18 cellular contexts compared by ENCODE assay signal in genomic region chr1:221141059-221141458, GRCh38.
DNase-seq lines count a peak whose midpoint lies in the region; ATAC-seq and TF ChIP-seq lines count a peak whose summit lies in the region.
"Had no signal": no experiment of that assay in that cellular context is flagged by ENCODE, and none has a peak within 500 bp of the region (broad histone marks: within the 10 kb centered on the region; RNA-seq: fewer than 3 reads in every experiment).

No MANE protein-coding gene starts in this region.

- H3K79me1 ChIP-seq in mesenchymal stem cell (replicated peaks; ENCODE audit: low read length, poor library complexity, severe bottlenecking), result no peaks in the 10 kb centered on the region

- H3K27ac ChIP-seq in endodermal cell (ENCODE audit: low read depth, low read length), result no peak overlapping the region
- no peak overlapping the region for H3K27ac ChIP-seq in mesenchymal stem cell (ENCODE audit: low read length, poor library complexity, severe bottlenecking)
- no peak overlapping the region for H3K27ac ChIP-seq in CD8-positive, alpha-beta T cell (ENCODE audit: low read depth, low read length)

- H2BK120ac ChIP-seq in mesenchymal stem cell (ENCODE audit: low read depth, low read length), result no peak overlapping the region

- H3K4ac ChIP-seq in mesenchymal stem cell (ENCODE audit: low read depth in 1 of 2, low read length in 2 of 2), result no peak overlapping the region

- H2BK15ac ChIP-seq in mesenchymal stem cell (ENCODE audit: low read depth, poor library complexity, severe bottlenecking), result no peak overlapping the region

- H3K9ac ChIP-seq in endodermal cell (ENCODE audit: extremely low read depth, low read length, poor library complexity, severe bottlenecking) (no peak overlapping the region), mesenchymal stem cell (ENCODE audit: low read length) (no peak overlapping the region)

- H4K91ac ChIP-seq in mesenchymal stem cell (ENCODE audit: low read length), result no peak overlapping the region

- TF ChIP-seq CTCF in endodermal cell (conservative IDR thresholded peaks at IDR 0.05), result no peak
- TF ChIP-seq CTCF in CD8-positive, alpha-beta T cell (IDR thresholded peaks at IDR 0.05), result no peak

- H3K4me1 Mint-ChIP-seq in endodermal cell, result peaks cover 27% of the 10 kb centered on the region
- H3K4me1 Mint-ChIP-seq in CD8-positive, alpha-beta T cell (ENCODE audit: low read depth), result no peaks in the 10 kb centered on the region
- H3K4me1 Mint-ChIP-seq: CD4-positive, alpha-beta memory T cell had no signal

- CTCF ChIA-PET in CD8-positive, alpha-beta T cell (lab: Charles Lee), result no interaction called here

- no peak overlapping the region for H3K4me2 ChIP-seq in mesenchymal stem cell (ENCODE audit: low read length, poor library complexity, severe bottlenecking)

- H3K18ac ChIP-seq in mesenchymal stem cell (ENCODE audit: low read depth in 1 of 2, low read length in 2 of 2), result no peak overlapping the region

- H3K4me3 Mint-ChIP-seq in endodermal cell, result no peak overlapping the region
- H3K4me3 Mint-ChIP-seq in CD8-positive, alpha-beta T cell, result no peak overlapping the region
- H3K4me3 Mint-ChIP-seq: CD4-positive, alpha-beta memory T cell; HFFc6 had no signal

- H3K36me3 Mint-ChIP-seq in endodermal cell (ENCODE audit: low read depth), result no peaks in the 10 kb centered on the region
- no peaks in the 10 kb centered on the region for H3K36me3 Mint-ChIP-seq in CD8-positive, alpha-beta T cell
- H3K36me3 Mint-ChIP-seq: CD4-positive, alpha-beta memory T cell had no signal

- H4K8ac ChIP-seq in mesenchymal stem cell (ENCODE audit: low read length), result no peak overlapping the region

- no peaks in the 10 kb centered on the region for H3K27me3 Mint-ChIP-seq in endodermal cell (ENCODE audit: insufficient read depth)
- H3K27me3 Mint-ChIP-seq in CD8-positive, alpha-beta T cell (ENCODE audit: low read depth), result no peaks in the 10 kb centered on the region

- H3K23ac ChIP-seq in mesenchymal stem cell (ENCODE audit: low read length in 2 of 2), result no peak overlapping the region

- H3K4me3 ChIP-seq in endodermal cell (ENCODE audit: low read length) (peak overlapping the region; percentile 37), mesenchymal stem cell (ENCODE audit: insufficient read depth in 1 of 2, low read depth in 1 of 2, low read length in 2 of 2) (no peak overlapping the region)
- no peak overlapping the region for H3K4me3 ChIP-seq in CD8-positive, alpha-beta T cell (ENCODE audit: low read depth, low read length)
- H3K4me3 ChIP-seq: GM12878, HAP-1 had no signal

- H2AK5ac ChIP-seq in mesenchymal stem cell (ENCODE audit: low read length, severe bottlenecking), result no peak overlapping the region

- H3K27me3 ChIP-seq in endodermal cell (ENCODE audit: control insufficient read depth, insufficient read depth, low read length, poor library complexity, severe bottlenecking) (no peaks in the 10 kb centered on the region), mesenchymal stem cell (ENCODE audit: control insufficient read depth in 1 of 2, insufficient read depth in 1 of 2, low read length in 2 of 2) (no peaks in the 10 kb centered on the region)
- no peaks in the 10 kb centered on the region for H3K27me3 ChIP-seq in CD8-positive, alpha-beta T cell (ENCODE audit: insufficient read depth, low read length)

- POLR2A ChIA-PET in CD8-positive, alpha-beta T cell (lab: Charles Lee), result no interaction called here

- H3K4me1 ChIP-seq in endodermal cell (ENCODE audit: control insufficient read depth, insufficient read depth, low read length) (peaks cover 4% of the 10 kb centered on the region), mesenchymal stem cell (ENCODE audit: control insufficient read depth, insufficient read depth, low read depth, low read length) (peaks cover 2% of the 10 kb centered on the region)
- no peaks in the 10 kb centered on the region for H3K4me1 ChIP-seq in CD8-positive, alpha-beta T cell (ENCODE audit: insufficient read depth, low read length)
- H3K4me1 ChIP-seq: Caco-2, HAP-1 had no signal

- H2BK5ac ChIP-seq in mesenchymal stem cell (ENCODE audit: low read depth, low read length, poor library complexity, severe bottlenecking), result no peak overlapping the region

- H3K9me3 ChIP-seq in endodermal cell (ENCODE audit: control insufficient read depth, low read length) (peaks cover 17% of the 10 kb centered on the region), mesenchymal stem cell (ENCODE audit: control insufficient read depth, low read length) (peaks cover 5% of the 10 kb centered on the region)
- no peaks in the 10 kb centered on the region for H3K9me3 ChIP-seq in CD8-positive, alpha-beta T cell (ENCODE audit: low read length)
- H3K9me3 ChIP-seq: Caco-2, HAP-1 had no signal

- no peak overlapping the region for H2AFZ ChIP-seq in mesenchymal stem cell (ENCODE audit: low read depth, low read length)

- no peak for ATAC-seq in CD8-positive, alpha-beta T cell
- ATAC-seq in GM18517 (IDR thresholded peaks at IDR 0.05; ENCODE audit: unreplicated experiment), result no peak
- ATAC-seq: GM12878 had no signal

- 100% methylated on average over 2 of the region's 2 CpGs; no CpG with 5 or more reads in 1 of the 2 experiments for WGBS in endodermal cell (ENCODE audit: insufficient coverage in 1 of 2, insufficient read length in 1 of 2), 2 experiments
- 91% methylated on average over 2 of the region's 2 CpGs for WGBS in mesenchymal stem cell

- no peak overlapping the region for H3K14ac ChIP-seq in mesenchymal stem cell (ENCODE audit: low read length in 2 of 2)

- peak overlapping the region in 1 of 2 experiments; percentile 54 for H2BK12ac ChIP-seq in mesenchymal stem cell (ENCODE audit: low read length in 2 of 2)

- intact Hi-C loops in CD8-positive, alpha-beta T cell (cut with DNase I, micrococcal nuclease), result no loop called here

- H3K36me3 ChIP-seq in endodermal cell (ENCODE audit: control insufficient read depth, insufficient read depth, low read length) (no peaks in the 10 kb centered on the region), mesenchymal stem cell (ENCODE audit: control insufficient read depth in 1 of 2, insufficient read depth in 2 of 2, low read depth in 1 of 2, low read length in 2 of 2) (no peaks in the 10 kb centered on the region)
- no peaks in the 10 kb centered on the region for H3K36me3 ChIP-seq in CD8-positive, alpha-beta T cell (ENCODE audit: insufficient read depth, low read length)
- H3K36me3 ChIP-seq: HAP-1 had no signal

- H3K27ac Mint-ChIP-seq in endodermal cell, result no peak overlapping the region
- H3K27ac Mint-ChIP-seq in CD8-positive, alpha-beta T cell, result no peak overlapping the region
- H3K27ac Mint-ChIP-seq: HFFc6 had no signal

- DNase-seq in EH (ENCODE audit: low read depth) (peak; percentile 13), HT1080 (ENCODE audit: low read depth) (peak; percentile 23), endodermal cell (no peak), mesenchymal stem cell (peak; percentile 49)
- no peak for DNase-seq in CD8-positive, alpha-beta T cell
- no peak for DNase-seq in activated T-cell treated with anti-CD3 and anti-CD28 coated beads, Interleukin-2, amount 50 U/mL, for 48 hours
- DNase-seq: C1 segment of cervical spinal cord, Caco-2, DMS153, DND-41, EL, GDM1, GOT3 had no signal

- H3K9me3 Mint-ChIP-seq in endodermal cell, result peaks cover 14% of the 10 kb centered on the region
- no peaks in the 10 kb centered on the region for H3K9me3 Mint-ChIP-seq in CD8-positive, alpha-beta T cell
- H3K9me3 Mint-ChIP-seq: HFFc6 had no signal

Comparison
In these comparisons a context has a peak if more than half of its experiments do, and no peak if none do; other contexts are left out.
1. DNase-seq: peak in EH (single experiment), HT1080 (single experiment) and mesenchymal stem cell (single experiment); none in endodermal cell (single experiment), CD8-positive, alpha-beta T cell (0 of 7) and activated T-cell treated with anti-CD3 and anti-CD28 coated beads, Interleukin-2, amount 50 U/mL, for 48 hours (0 of 2).